ENCODE assay signal across 1 cellular context in genomic region chr3:108208831-108209230, GRCh38.
TF ChIP-seq lines count a peak whose summit lies in the region.

No MANE protein-coding gene starts in this region.

TF ChIP-seq in GM12878, 131 proteins besides CTCF, POLR2A, EP300 and RAD21 (continued from another document):
- no peak for TF ChIP-seq ELK1 (IDR thresholded peaks at IDR 0.05; ENCODE audit: low read depth, low read length)
- TF ChIP-seq IRF4 (IDR thresholded peaks at IDR 0.05; ENCODE audit: low read depth, low read length) = peak; percentile 79
- TF ChIP-seq SPI1 (IDR thresholded peaks at IDR 0.05; ENCODE audit: borderline replicate concordance, insufficient read depth, low read depth, low read length) = peak; percentile 47; the same call in 1 of the 2 replicates
- 0 out of 2 replicates have a peak, but pooled peaks have one; percentile 43 for TF ChIP-seq MTA2 (IDR thresholded peaks at IDR 0.05; ENCODE audit: low read depth)
- TF ChIP-seq IKZF2 (IDR thresholded peaks at IDR 0.05) = peak; percentile 38 to 58; a peak in 2 of 4 replicates
- TF ChIP-seq ASH2L (IDR thresholded peaks at IDR 0.05; ENCODE audit: borderline replicate concordance, low read depth) = no peak
- TF ChIP-seq SP1 (IDR thresholded peaks at IDR 0.05; ENCODE audit: low read depth, low read length) = no peak
- no peak for TF ChIP-seq CEBPB (IDR thresholded peaks at IDR 0.05; ENCODE audit: borderline replicate concordance in 1 of 2, low read depth in 2 of 2, low read length in 2 of 2)
- peak; percentile 50; the same call in 1 of the 2 replicates for TF ChIP-seq NFIC (IDR thresholded peaks at IDR 0.05; ENCODE audit: low read depth, low read length)
